In genomic region chr12:9421520-9422086, GRCh38 we compare ENCODE assay signal across 7 cellular contexts.
DNase-seq lines count a peak whose midpoint lies in the region; ATAC-seq and TF ChIP-seq lines count a peak whose summit lies in the region.
"Not testable (repeated sequence)": the region's sequence is repeated elsewhere in the genome, so short reads cannot be mapped to it uniquely, and the experiment has no call there.

No MANE protein-coding gene starts in this region.

- not testable (repeated sequence) for H3K4me3 ChIP-seq in vagina

- TF ChIP-seq POLR2A in vagina (IDR thresholded peaks at IDR 0.05) = not testable (repeated sequence)

- CTCF ChIA-PET in activated CD8-positive, alpha-beta memory T cell treated with anti-CD3 and anti-CD28 coated beads, Interleukin-2, amount 10 ng/mL, durations not matched to agents 7 days and 5 days (lab: Charles Lee) = not testable (repeated sequence)

- intact Hi-C loops in vagina (cut with DNase I) = not testable (repeated sequence)

- DNase-seq in activated CD8-positive, alpha-beta memory T cell treated with anti-CD3 and anti-CD28 coated beads, Interleukin-2, amount 10 ng/mL, durations not matched to agents 7 days and 5 days; memory B cell (ENCODE audit: low spot score in 2 of 2): not testable (repeated sequence)
- peak; percentile 13 to 52 for DNase-seq in vagina (ENCODE audit: extremely low spot score in 2 of 2)

- not testable (repeated sequence) for H3K27ac ChIP-seq in vagina

- not testable (repeated sequence) for H3K4me1 Mint-ChIP-seq in IgD-negative memory B cell; activated CD8-positive, alpha-beta memory T cell treated with anti-CD3 and anti-CD28 coated beads, Interleukin-2, amount 10 ng/mL, durations not matched to agents 7 days and 5 days; memory B cell

- H3K9me3 ChIP-seq in vagina = not testable (repeated sequence)

- H3K27ac Mint-ChIP-seq in IgD-negative memory B cell = peak overlapping the region in 2 of 3 donors; percentile 71 to 84
- peak overlapping the region; percentile 40 for H3K27ac Mint-ChIP-seq in activated CD8-positive, alpha-beta memory T cell treated with anti-CD3 and anti-CD28 coated beads, Interleukin-2, amount 10 ng/mL, durations not matched to agents 7 days and 5 days
- peak overlapping the region; percentile 72 for H3K27ac Mint-ChIP-seq in memory B cell

- H3K27me3 Mint-ChIP-seq in IgD-negative memory B cell; activated CD8-positive, alpha-beta memory T cell treated with anti-CD3 and anti-CD28 coated beads, Interleukin-2, amount 10 ng/mL, durations not matched to agents 7 days and 5 days; memory B cell: not testable (repeated sequence)

- H3K4me1 ChIP-seq in vagina = not testable (repeated sequence)

- TF ChIP-seq CTCF in vagina (IDR thresholded peaks at IDR 0.05) = not testable (repeated sequence)

- ATAC-seq in GM18867 (IDR thresholded peaks at IDR 0.05; ENCODE audit: unreplicated experiment) (peak; percentile 63), GM21423 (IDR thresholded peaks at IDR 0.05; ENCODE audit: unreplicated experiment) (peak; percentile 66), HG02840 (IDR thresholded peaks at IDR 0.05; ENCODE audit: low FRiP score, unreplicated experiment) (peak; percentile 53), memory B cell (ENCODE audit: low read depth) (peak; percentile 74)
- ATAC-seq in activated CD8-positive, alpha-beta memory T cell treated with anti-CD3 and anti-CD28 coated beads, Interleukin-2, amount 10 ng/mL, durations not matched to agents 7 days and 5 days = peak; percentile 37

- not testable (repeated sequence) for H3K9me3 Mint-ChIP-seq in IgD-negative memory B cell; activated CD8-positive, alpha-beta memory T cell treated with anti-CD3 and anti-CD28 coated beads, Interleukin-2, amount 10 ng/mL, durations not matched to agents 7 days and 5 days (ENCODE audit: low read depth); memory B cell

- H3K36me3 Mint-ChIP-seq in IgD-negative memory B cell, memory B cell: not testable (repeated sequence)
- H3K36me3 Mint-ChIP-seq in activated CD8-positive, alpha-beta memory T cell treated with anti-CD3 and anti-CD28 coated beads, Interleukin-2, amount 10 ng/mL, durations not matched to agents 7 days and 5 days = peaks cover 16% of the 10 kb centered on the region

- not testable (repeated sequence) for H3K27me3 ChIP-seq in vagina

- H3K36me3 ChIP-seq in vagina = not testable (repeated sequence)

- H3K4me3 Mint-ChIP-seq in IgD-negative memory B cell; activated CD8-positive, alpha-beta memory T cell treated with anti-CD3 and anti-CD28 coated beads, Interleukin-2, amount 10 ng/mL, durations not matched to agents 7 days and 5 days: not testable (repeated sequence)
- H3K4me3 Mint-ChIP-seq in memory B cell = peak overlapping the region; percentile 53
